1 cellular context compared by ENCODE assay signal in genomic region chr14:32076278-32077080, GRCh38.
TF ChIP-seq lines count a peak whose summit lies in the region.

No MANE protein-coding gene starts in this region.

TF ChIP-seq in A549, 52 proteins besides CTCF, POLR2A, EP300 and RAD21 (continued from another document):
- TF ChIP-seq BCL3 (IDR thresholded peaks at IDR 0.05): peak; percentile 12; the same call in 1 of the 3 replicates
- TF ChIP-seq CHD4 (IDR thresholded peaks at IDR 0.05; ENCODE audit: borderline replicate concordance): no peak
- TF ChIP-seq SMC3 (IDR thresholded peaks at IDR 0.05): peak; percentile 2; the same call in 2 of the 3 replicates
- TF ChIP-seq MAZ (IDR thresholded peaks at IDR 0.05; ENCODE audit: borderline replicate concordance, low read depth, low read length): peak; percentile 67; the same call in 1 of the 2 replicates
- TF ChIP-seq MAX (IDR thresholded peaks at IDR 0.05): peak; percentile 54; the same call in 1 of the 2 replicates
- no peak for TF ChIP-seq HMGXB4 (CRISPR knock-in tag; IDR thresholded peaks at IDR 0.05; ENCODE audit: borderline replicate concordance)
- TF ChIP-seq ZNF302 (CRISPR knock-in tag; IDR thresholded peaks at IDR 0.05): no peak
- TF ChIP-seq HOXB13 (CRISPR knock-in tag; IDR thresholded peaks at IDR 0.05; ENCODE audit: low read depth): no peak
- TF ChIP-seq FOXS1 (CRISPR knock-in tag; IDR thresholded peaks at IDR 0.05): no peak
- TF ChIP-seq ATOH8 (CRISPR knock-in tag; IDR thresholded peaks at IDR 0.05; ENCODE audit: low read depth): no peak
- TF ChIP-seq ZSCAN20 (CRISPR knock-in tag; IDR thresholded peaks at IDR 0.05): no peak
- TF ChIP-seq RARB (CRISPR knock-in tag; IDR thresholded peaks at IDR 0.05): no peak
- no peak for TF ChIP-seq NR3C1 (IDR thresholded peaks at IDR 0.05)
- no peak for TF ChIP-seq CBX8 (IDR thresholded peaks at IDR 0.05)
- TF ChIP-seq PBX3 (IDR thresholded peaks at IDR 0.05): no peak
- no peak for TF ChIP-seq HOXB5 (CRISPR knock-in tag; IDR thresholded peaks at IDR 0.05)
- no peak for TF ChIP-seq SREBF2 (IDR thresholded peaks at IDR 0.05)
- no peak for TF ChIP-seq FOSB (CRISPR knock-in tag; IDR thresholded peaks at IDR 0.05)
- no peak for TF ChIP-seq TFCP2L1 (CRISPR knock-in tag; IDR thresholded peaks at IDR 0.05)
- TF ChIP-seq FOSL2 (IDR thresholded peaks at IDR 0.05): no peak
- no peak for TF ChIP-seq FOSL2 (CRISPR knock-in tag; IDR thresholded peaks at IDR 0.05)
- TF ChIP-seq CEBPB (IDR thresholded peaks at IDR 0.05): no peak
- TF ChIP-seq CHD2 (IDR thresholded peaks at IDR 0.05; ENCODE audit: low read length, partially characterized antibody): no peak
- TF ChIP-seq REST (IDR thresholded peaks at IDR 0.05): no peak
- no peak for TF ChIP-seq HOXA7 (CRISPR knock-in tag; IDR thresholded peaks at IDR 0.05)
